ENCODE assay signal across 26 cellular contexts in the genomic region with DNA sequence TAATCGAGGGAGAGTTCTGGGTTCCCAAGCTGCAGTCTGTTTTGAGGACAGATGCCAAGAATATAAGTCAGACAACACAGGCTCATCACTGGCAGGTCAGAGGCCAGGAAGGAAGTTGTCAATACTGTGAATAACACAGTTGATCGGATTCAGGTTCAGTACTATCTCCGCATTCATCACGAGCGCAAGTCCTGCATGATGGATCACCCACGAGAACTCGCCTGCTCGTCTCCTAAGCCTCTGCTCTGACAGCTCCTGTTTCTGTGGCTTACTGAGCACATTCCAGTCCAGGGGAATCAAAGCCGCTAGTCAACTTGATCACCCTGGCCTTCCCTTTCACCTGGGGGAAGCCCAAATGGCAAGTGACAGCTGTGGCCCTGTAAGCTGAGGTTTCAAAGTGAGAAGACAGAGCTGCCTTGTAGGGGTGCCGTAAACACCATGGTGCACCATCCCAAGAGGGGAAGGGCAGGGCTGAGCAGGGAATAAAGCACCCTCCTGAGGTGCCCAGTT.
DNase-seq lines count a peak whose midpoint lies in the region; ATAC-seq and TF ChIP-seq lines count a peak whose summit lies in the region.
"Had no signal": no experiment of that assay in that cellular context is flagged by ENCODE, and none has a peak within 500 bp of the region (broad histone marks: within the 10 kb centered on the region; RNA-seq: fewer than 3 reads in every experiment).

No MANE protein-coding gene starts in this region.

- DNase-seq in NCI-H82 (lab: John Stamatoyannopoulos, UW) (peak; percentile 38), NCI-H82 treated with DMSO at 0.1 percent for 48 hours (lab: John Stamatoyannopoulos, UW; ENCODE audit: unreplicated experiment) (no peak), iris pigment epithelial cell (ENCODE audit: low read depth) (peak; percentile 74), myocyte (ENCODE audit: low read depth) (peak; percentile 47), osteoblast (ENCODE audit: insufficient read length, low spot score, missing footprints) (no peak), coronary artery (ENCODE audit: low spot score) (no peak), posterior vena cava (ENCODE audit: low spot score) (no peak)
- DNase-seq in naive thymus-derived CD8-positive, alpha-beta T cell, result no peak
- DNase-seq: activated CD4-positive, alpha-beta memory T cell treated with anti-CD3 and anti-CD28 coated beads, Interleukin-2, amount 10 ng/mL, durations not matched to agents 7 days and 5 days; activated CD8-positive, alpha-beta memory T cell treated with anti-CD3 and anti-CD28 coated beads, Interleukin-2, amount 50 U/mL, for 4 hours; activated naive CD4-positive, alpha-beta T cell treated with Interleukin-2 at 50 U/mL for 16 hours; Calu3; caudate nucleus; CD4-positive, CD25-positive, alpha-beta regulatory T cell; esophagus squamous epithelium; foreskin melanocyte; heart right ventricle; kidney glomerular epithelial cell; lower lobe of right lung; NCI-H1092 treated with DMSO at 0.1 percent for 48 hours; NCI-H2029; NCI-H2227 treated with DMSO at 0.1 percent for 48 hours; stimulated activated naive CD4-positive, alpha-beta T cell treated with Interleukin-2 at 50 U/mL for 16 hours; SW 1271 had no signal

- no peaks in the 10 kb centered on the region for H3K36me3 ChIP-seq in osteoblast (ENCODE audit: insufficient read depth, low read length)
- H3K36me3 ChIP-seq: lower lobe of right lung, suprapubic skin had no signal

- H3K4me1 ChIP-seq in osteoblast (ENCODE audit: insufficient read depth, low read length), result peaks cover 4% of the 10 kb centered on the region
- H3K4me1 ChIP-seq: esophagus squamous epithelium, heart right ventricle, lower lobe of right lung, suprapubic skin had no signal

- H3K4me3 ChIP-seq in osteoblast (ENCODE audit: insufficient read depth, low read length) (no peak overlapping the region), coronary artery (no peak overlapping the region)
- H3K4me3 ChIP-seq: esophagus squamous epithelium, heart right ventricle, lower lobe of right lung, suprapubic skin had no signal

- no peaks in the 10 kb centered on the region for H3K36me3 Mint-ChIP-seq in naive thymus-derived CD8-positive, alpha-beta T cell

- H2AFZ ChIP-seq in osteoblast (ENCODE audit: low read length), result no peak overlapping the region

- H3K27ac Mint-ChIP-seq in naive thymus-derived CD8-positive, alpha-beta T cell, result peak overlapping the region in 1 of 10 donors; percentile 54
- H3K27ac Mint-ChIP-seq: activated CD4-positive, alpha-beta memory T cell treated with anti-CD3 and anti-CD28 coated beads, Interleukin-2, amount 10 ng/mL, durations not matched to agents 7 days and 5 days; CD4-positive, CD25-positive, alpha-beta regulatory T cell; dendritic cell treated with granulocyte-macrophage colony-stimulating factor and Interleukin-4, amounts not matched to agents 40 ng/mL and 50 ng/mL, for 4 days had no signal

- no peak for TF ChIP-seq CTCF in osteoblast (IDR thresholded peaks at IDR 0.05; ENCODE audit: extremely low read depth, low read depth, low read length)
- TF ChIP-seq CTCF in coronary artery (IDR thresholded peaks at IDR 0.05), result no peak

- H4K20me1 ChIP-seq in osteoblast (ENCODE audit: insufficient read depth, low read length), result no peaks in the 10 kb centered on the region

- intact Hi-C loops in posterior vena cava (cut with DNase I), result no loop called here

- POLR2A ChIA-PET in naive thymus-derived CD8-positive, alpha-beta T cell (lab: Charles Lee), result no interaction called here

- H3K79me2 ChIP-seq in osteoblast (ENCODE audit: insufficient read depth, low read length), result no peaks in the 10 kb centered on the region

- no peaks in the 10 kb centered on the region for H3K9me3 ChIP-seq in osteoblast (ENCODE audit: low read depth, low read length)
- H3K9me3 ChIP-seq: esophagus squamous epithelium, heart right ventricle, lower lobe of right lung, suprapubic skin had no signal

- H3K4me2 ChIP-seq in osteoblast (ENCODE audit: insufficient read depth, low read length), result no peak overlapping the region

- no peaks in the 10 kb centered on the region for H3K27me3 Mint-ChIP-seq in naive thymus-derived CD8-positive, alpha-beta T cell
- H3K27me3 Mint-ChIP-seq: dendritic cell treated with granulocyte-macrophage colony-stimulating factor and Interleukin-4, amounts not matched to agents 40 ng/mL and 50 ng/mL, for 4 days had no signal

- no peaks in the 10 kb centered on the region for H3K9me3 Mint-ChIP-seq in naive thymus-derived CD8-positive, alpha-beta T cell
- H3K9me3 Mint-ChIP-seq: activated CD4-positive, alpha-beta memory T cell treated with anti-CD3 and anti-CD28 coated beads, Interleukin-2, amount 10 ng/mL, durations not matched to agents 7 days and 5 days; dendritic cell treated with granulocyte-macrophage colony-stimulating factor and Interleukin-4, amounts not matched to agents 40 ng/mL and 50 ng/mL, for 4 days had no signal

- H3K27me3 ChIP-seq in osteoblast (ENCODE audit: insufficient read depth, low read length), result no peaks in the 10 kb centered on the region
- H3K27me3 ChIP-seq: esophagus squamous epithelium, suprapubic skin had no signal

- no peak for ATAC-seq in naive thymus-derived CD8-positive, alpha-beta T cell
- ATAC-seq: heart right ventricle, lower lobe of right lung had no signal

- H3K4me1 Mint-ChIP-seq in naive thymus-derived CD8-positive, alpha-beta T cell, result no peaks in the 10 kb centered on the region
- H3K4me1 Mint-ChIP-seq: activated CD4-positive, alpha-beta memory T cell treated with anti-CD3 and anti-CD28 coated beads, Interleukin-2, amount 10 ng/mL, durations not matched to agents 7 days and 5 days; CD4-positive, CD25-positive, alpha-beta regulatory T cell had no signal

- H3K27ac ChIP-seq in osteoblast (ENCODE audit: low read depth, low read length) (no peak overlapping the region), coronary artery (no peak overlapping the region)
- H3K27ac ChIP-seq: esophagus squamous epithelium, heart right ventricle, lower lobe of right lung, suprapubic skin had no signal

- no peak overlapping the region for H3K4me3 Mint-ChIP-seq in naive thymus-derived CD8-positive, alpha-beta T cell
- H3K4me3 Mint-ChIP-seq: activated CD4-positive, alpha-beta memory T cell treated with anti-CD3 and anti-CD28 coated beads, Interleukin-2, amount 10 ng/mL, durations not matched to agents 7 days and 5 days; CD4-positive, CD25-positive, alpha-beta regulatory T cell; dendritic cell treated with granulocyte-macrophage colony-stimulating factor and Interleukin-4, amounts not matched to agents 40 ng/mL and 50 ng/mL, for 4 days had no signal

Comparison
In these comparisons a context has a peak if more than half of its experiments do, and no peak if none do; other contexts are left out.
1. DNase-seq: peak in NCI-H82 (single experiment), iris pigment epithelial cell (single experiment) and myocyte (single experiment); none in NCI-H82 treated with DMSO at 0.1 percent for 48 hours (single experiment), osteoblast (single experiment), naive thymus-derived CD8-positive, alpha-beta T cell (0 of 10), coronary artery (single experiment) and posterior vena cava (single experiment).